8 cellular contexts compared by ENCODE assay signal in genomic region chr17:59221159-59221847, GRCh38. TPM values are rescaled to one million over a fixed set of nuclear protein-coding genes. Genes with fewer than 3 reads are reported as not detected.
DNase-seq lines count a peak whose midpoint lies in the region; ATAC-seq and TF ChIP-seq lines count a peak whose summit lies in the region.

No MANE protein-coding gene starts in this region.

- no peaks in the 10 kb centered on the region for H3K9me3 Mint-ChIP-seq in activated T-helper 17 cell treated with anti-CD3 and anti-CD28 coated beads, Interleukin-2, amount 50 U/mL, for 72 hours

- peak; percentile 45 for DNase-seq in Right ventricle myocardium superior
- DNase-seq in cardiac septum (ENCODE audit: low spot score): no peak
- DNase-seq in smooth muscle cell (lab: John Stamatoyannopoulos, UW; ENCODE audit: unreplicated experiment): no peak
- no peak for DNase-seq in T-helper 9 cell

- intact Hi-C loops in Right ventricle myocardium superior (cut with DNase I): no loop called here
- intact Hi-C loops in cardiac septum (cut with DNase I): no loop called here

- H3K36me3 Mint-ChIP-seq in activated T-helper 17 cell treated with anti-CD3 and anti-CD28 coated beads, Interleukin-2, amount 50 U/mL, for 72 hours (ENCODE audit: low read depth): peaks cover 4% of the 10 kb centered on the region

- peak overlapping the region; percentile 99 for H3K4me3 Mint-ChIP-seq in activated T-helper 17 cell treated with anti-CD3 and anti-CD28 coated beads, Interleukin-2, amount 50 U/mL, for 72 hours

- peak overlapping the region; percentile 63 for H3K9ac ChIP-seq in iPS-15b (ENCODE audit: low read depth, low read length)
- H3K9ac ChIP-seq in smooth muscle cell (ENCODE audit: low read depth): peak overlapping the region; percentile 39

- peaks cover 3% of the 10 kb centered on the region for H3K27me3 ChIP-seq in iPS-15b (ENCODE audit: control insufficient read depth, insufficient read depth, low read length)
- H3K27me3 ChIP-seq in smooth muscle cell (ENCODE audit: low read depth): no peaks in the 10 kb centered on the region

- H2AFZ ChIP-seq in smooth muscle cell (ENCODE audit: low read depth): peak overlapping the region; percentile 99

- ATAC-seq in Right ventricle myocardium superior (ENCODE audit: poor library complexity): no peak
- ATAC-seq in activated T-helper 17 cell treated with anti-CD3 and anti-CD28 coated beads, Interleukin-2, amount 50 U/mL, for 72 hours (replicated peaks): no peak
- ATAC-seq in HG03175 (IDR thresholded peaks at IDR 0.05; ENCODE audit: unreplicated experiment): no peak
- ATAC-seq in HG03095 (IDR thresholded peaks at IDR 0.05; ENCODE audit: unreplicated experiment): no peak

- H3K27ac Mint-ChIP-seq in activated T-helper 17 cell treated with anti-CD3 and anti-CD28 coated beads, Interleukin-2, amount 50 U/mL, for 72 hours: peak overlapping the region; percentile 97

- no peaks in the 10 kb centered on the region for H3F3A ChIP-seq in smooth muscle cell (ENCODE audit: low read depth)

- H3K36me3 ChIP-seq in iPS-15b (ENCODE audit: control insufficient read depth, insufficient read depth, low read length): no peaks in the 10 kb centered on the region
- no peaks in the 10 kb centered on the region for H3K36me3 ChIP-seq in smooth muscle cell (ENCODE audit: low read depth)

- TF ChIP-seq CTCF in smooth muscle cell (IDR thresholded peaks at IDR 0.05; ENCODE audit: borderline replicate concordance, insufficient read depth, poor library complexity, severe bottlenecking): no peak

- H3K27me3 Mint-ChIP-seq in activated T-helper 17 cell treated with anti-CD3 and anti-CD28 coated beads, Interleukin-2, amount 50 U/mL, for 72 hours: no peaks in the 10 kb centered on the region

- no peaks in the 10 kb centered on the region for H3K79me2 ChIP-seq in smooth muscle cell (ENCODE audit: low read depth)

- H3K4me2 ChIP-seq in smooth muscle cell: peak overlapping the region; percentile 92

- WGBS in smooth muscle cell (ENCODE audit: low lambda C conversion rate): 17% methylated on average over 17 of the region's 17 CpGs

- no peak overlapping the region for H3K27ac ChIP-seq in smooth muscle cell (ENCODE audit: low read depth)

- H3K4me1 Mint-ChIP-seq in activated T-helper 17 cell treated with anti-CD3 and anti-CD28 coated beads, Interleukin-2, amount 50 U/mL, for 72 hours: peaks cover 5% of the 10 kb centered on the region

- H3K4me1 ChIP-seq in iPS-15b (ENCODE audit: control insufficient read depth, insufficient read depth, low read length) (no peaks in the 10 kb centered on the region), smooth muscle cell (ENCODE audit: low read depth) (peaks cover 5% of the 10 kb centered on the region)

- H3K9me3 ChIP-seq in iPS-15b (ENCODE audit: control insufficient read depth, insufficient read depth, low read length) (no peaks in the 10 kb centered on the region), smooth muscle cell (replicated peaks; ENCODE audit: low read depth) (no peaks in the 10 kb centered on the region)

- H3K4me3 ChIP-seq in iPS-15b (ENCODE audit: low read depth, low read length) (peak overlapping the region; percentile 79), smooth muscle cell (peak overlapping the region; percentile 67)

- no peaks in the 10 kb centered on the region for H4K20me1 ChIP-seq in smooth muscle cell (ENCODE audit: low read depth)

RNA-seq across cellular contexts. Expression of gene GDPD1, which starts 1.0 kb away (rescaled TPM):
- 2.1 TPM for total RNA-seq in Right ventricle myocardium superior
- total RNA-seq in cardiac septum: 1.2 TPM
- total RNA-seq in activated T-helper 17 cell treated with anti-CD3 and anti-CD28 coated beads, Interleukin-2, amount 50 U/mL, for 72 hours: 1 to 10 TPM; 2.2 to 2.6 TPM
- total RNA-seq in smooth muscle cell: 2.2 and 8.0 TPM in 2 replicates
- polyA plus RNA-seq in smooth muscle cell: 2.3 and 2.7 TPM in 2 replicates

RNA-seq across cellular contexts. Expression of gene SMG8, which starts 11.5 kb away (rescaled TPM):
- total RNA-seq in Right ventricle myocardium superior (7.9 TPM), cardiac septum (8.9 TPM), smooth muscle cell (18.1 and 18.5 TPM in 2 replicates)
- total RNA-seq in activated T-helper 17 cell treated with anti-CD3 and anti-CD28 coated beads, Interleukin-2, amount 50 U/mL, for 72 hours: 10 to 100 TPM; 16.1 to 21.6 TPM
- polyA plus RNA-seq in smooth muscle cell: 11.8 and 12.1 TPM in 2 replicates
